In the genomic region with DNA sequence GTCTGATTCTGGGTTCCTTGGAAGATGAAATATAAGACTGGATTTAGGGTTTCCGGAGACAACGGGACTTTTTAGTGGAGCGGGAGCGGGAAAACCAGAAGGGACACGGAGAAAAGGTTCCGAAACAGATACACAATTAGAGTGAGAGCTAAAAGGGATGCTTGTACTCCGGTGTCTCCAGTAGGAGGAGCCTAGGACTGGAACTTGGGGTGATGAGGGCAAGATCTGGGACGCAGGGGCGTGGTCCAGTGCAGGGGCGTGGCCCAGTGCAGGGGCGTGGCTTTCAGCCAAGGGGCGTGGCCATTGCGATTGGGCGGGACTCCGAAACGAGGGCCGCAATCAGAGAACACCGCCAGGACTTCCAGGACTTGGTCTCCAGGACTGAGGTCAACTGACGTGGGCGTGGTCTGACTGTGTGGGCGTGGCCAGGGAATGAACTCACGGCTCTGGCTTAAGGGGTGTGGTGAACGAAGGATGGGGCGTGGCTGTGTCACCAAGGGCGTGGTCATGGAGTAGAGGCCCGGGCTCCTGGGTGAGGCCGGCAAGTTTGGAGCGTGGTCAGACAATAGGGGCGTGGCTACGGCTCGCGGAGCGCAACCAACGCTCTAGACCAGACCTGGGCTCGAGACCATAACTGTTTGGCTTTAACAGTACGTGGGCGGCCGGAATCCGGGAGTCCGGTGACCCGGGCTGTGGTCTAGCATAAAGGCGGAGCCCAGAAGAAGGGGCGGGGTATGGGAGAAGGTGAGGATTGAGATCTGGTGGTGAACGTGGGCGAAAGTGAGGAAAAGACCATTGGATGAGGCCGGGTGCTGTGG, we compare ENCODE assay signal across 9 cellular contexts. TPM values are rescaled to one million over a fixed set of nuclear protein-coding genes. Genes with fewer than 3 reads are reported as not detected.
DNase-seq lines count a peak whose midpoint lies in the region; ATAC-seq and TF ChIP-seq lines count a peak whose summit lies in the region.
"Had no signal": no experiment of that assay in that cellular context is flagged by ENCODE, and none has a peak within 500 bp of the region (broad histone marks: within the 10 kb centered on the region; RNA-seq: fewer than 3 reads in every experiment).

TSS of gene DKKL1 (plus strand) at position 613 of the 818 bp plus-strand sequence. CDS start at position 735, 122 bp downstream.

- CTCF ChIA-PET in RWPE1 (lab: Yijun Ruan, JAX): interaction anchor here (0.6 to 0.8 kb wide), 3 partner anchors 62 to 1771 kb away, joined by 3 to 4 read pairs (median 4); partner anchors contain the start of gene GFY

- POLR2A ChIA-PET in RWPE1 (lab: Yijun Ruan, JAX; ENCODE audit: low non-redundant PET): no interaction called here

- peak; percentile 97 for DNase-seq in GM03348 (ENCODE audit: low spot score)
- DNase-seq in RWPE1 (ENCODE audit: low spot score): peak; percentile 99
- DNase-seq in activated naive CD4-positive, alpha-beta T cell treated with Interleukin-2 at 50 U/mL for 16 hours: peak; percentile 66
- peak; percentile 24 for DNase-seq in globus pallidus (ENCODE audit: low spot score)
- peak; percentile 56 for DNase-seq in occipital lobe (lab: John Stamatoyannopoulos, UW)
- peak; percentile 97 for DNase-seq in stromal cell of bone marrow (ENCODE audit: low read depth)

- ATAC-seq in HG03442 (IDR thresholded peaks at IDR 0.05; ENCODE audit: unreplicated experiment) (peak; percentile 55), GM19328 (IDR thresholded peaks at IDR 0.05; ENCODE audit: unreplicated experiment) (no peak)

- TF ChIP-seq CTCF in RWPE1 (conservative IDR thresholded peaks at IDR 0.05; ENCODE audit: low read depth): peak; percentile 31

- peak within 1 kb of the TSS; percentile 88 for H3K27ac ChIP-seq in RWPE1

RNA-seq across cellular contexts. Expression of gene DKKL1, which starts in this region (rescaled TPM):
- total RNA-seq in occipital lobe: 2.2 TPM
- total RNA-seq: mononuclear cell had no signal

Comparison
In these comparisons a context has a peak if more than half of its experiments do, and no peak if none do; other contexts are left out.
1. DNase-seq: peak in every context shown above with its lines; median percentile 99 in RWPE1; 97 in GM03348; 97 in stromal cell of bone marrow; 66 in activated naive CD4-positive, alpha-beta T cell treated with Interleukin-2 at 50 U/mL for 16 hours; 56 in occipital lobe; 24 in globus pallidus.